In genomic region chr17:48944519-48945260, GRCh38 we compare ENCODE assay signal across 8 cellular contexts. TPM values are rescaled to one million over a fixed set of nuclear protein-coding genes. Genes with fewer than 3 reads are reported as not detected.
DNase-seq lines count a peak whose midpoint lies in the region; ATAC-seq and TF ChIP-seq lines count a peak whose summit lies in the region.

Gene SNF8 (minus strand): TSS chr17:48944842. CDS start chr17:48944734, 108 bp downstream.

- BruUV-seq in Calu3 (replicated peaks; lab: Mats Ljungman, UMichigan), result TSS peak; percentile 99

- TF ChIP-seq CTCF in Calu3 (IDR thresholded peaks at IDR 0.05; ENCODE audit: unreplicated experiment), result no peak
- no peak for TF ChIP-seq CTCF in OCI-LY3 (IDR thresholded peaks at IDR 0.05; ENCODE audit: low read depth, low read length)

- H3K9me3 Mint-ChIP-seq in Calu3 (ENCODE audit: low read depth, unreplicated experiment), result no peaks in the 10 kb centered on the region

- intact Hi-C loops in Calu3 (cut with micrococcal nuclease; ENCODE audit: unreplicated experiment), result no loop called here

- ATAC-seq in GM21515 (IDR thresholded peaks at IDR 0.05; ENCODE audit: unreplicated experiment), result peak; percentile 84

- H3K4me3 Mint-ChIP-seq in Calu3 (ENCODE audit: low read depth, unreplicated experiment), result peak within 1 kb of the TSS; percentile 93

- peak within 1 kb of the TSS; percentile 80 for H3K9ac ChIP-seq in OCI-LY3 (ENCODE audit: low read length)

- peak within 1 kb of the TSS; percentile 89 for H3K27ac Mint-ChIP-seq in Calu3 (ENCODE audit: unreplicated experiment)

- H3K27me3 Mint-ChIP-seq in Calu3 (ENCODE audit: unreplicated experiment), result no peaks in the 10 kb centered on the region

- H3K27me3 ChIP-seq in OCI-LY3 (ENCODE audit: low read depth, low read length), result no peaks in the 10 kb centered on the region

- peaks cover 9% of the 10 kb centered on the region for H3K4me1 ChIP-seq in OCI-LY3 (ENCODE audit: low read length)

- H3K4me3 ChIP-seq in OCI-LY3 (ENCODE audit: low read length), result peak within 1 kb of the TSS; percentile 100

- no peaks in the 10 kb centered on the region for H4K20me1 ChIP-seq in OCI-LY3 (ENCODE audit: insufficient read depth, low read length)

- H3K36me3 ChIP-seq in OCI-LY3 (replicated peaks; ENCODE audit: low read depth, low read length), result peaks cover 3% of the 10 kb centered on the region

- peak within 1 kb of the TSS; percentile 83 for H2AFZ ChIP-seq in OCI-LY3 (ENCODE audit: low read depth, low read length)

- H3K9me3 ChIP-seq in OCI-LY3 (ENCODE audit: insufficient read depth, low read length), result no peaks in the 10 kb centered on the region

- H3K27ac ChIP-seq in OCI-LY3 (ENCODE audit: low read length), result peak within 1 kb of the TSS; percentile 66

- DNase-seq in Calu3 (peak; percentile 98), HuH-7.5 (ENCODE audit: low spot score) (peak; percentile 86), activated T-cell treated with anti-CD3 and anti-CD28 coated beads for 1 hour (ENCODE audit: low read depth) (peak; percentile 85), epidermal melanocyte (ENCODE audit: insufficient read length, low spot score) (peak; percentile 96), middle frontal gyrus (ENCODE audit: extremely low spot score, low spot score) (peak; percentile 83)
- peak; percentile 82 to 88 for DNase-seq in stimulated activated CD8-positive, alpha-beta memory T cell treated with anti-CD3 and anti-CD28 coated beads, Interleukin-2, amount 100 ng/mL, for 1 hour (ENCODE audit: low read depth in 2 of 2)

- peaks cover 23% of the 10 kb centered on the region for H3K79me2 ChIP-seq in OCI-LY3 (ENCODE audit: low read length)

- CTCF ChIA-PET in Calu3 (lab: Charles Lee), result interaction anchor here (0.6 to 1.9 kb wide), 4 partner anchors 10 to 216 kb away, joined by 3 to 9 read pairs (median 6); no protein-coding TSS in a partner anchor

- peaks cover 53% of the 10 kb centered on the region for H3K36me3 Mint-ChIP-seq in Calu3 (ENCODE audit: insufficient read depth, unreplicated experiment)

- H3K4me1 Mint-ChIP-seq in Calu3 (ENCODE audit: low read depth, unreplicated experiment), result no peaks in the 10 kb centered on the region

- peak within 1 kb of the TSS; percentile 89 for H3K4me2 ChIP-seq in OCI-LY3 (ENCODE audit: low read length)

RNA-seq across cellular contexts. Expression of gene SNF8, which starts in this region (rescaled TPM):
- total RNA-seq in Calu3 (2022), result 198 and 213 TPM in 2 replicates

Comparison
In these comparisons a context has a peak if more than half of its experiments do, and no peak if none do; other contexts are left out.
1. Peak in every context shown above with its lines: DNase-seq, ATAC-seq, H3K4me3 ChIP-seq and H3K27ac ChIP-seq.